In the genomic region with DNA sequence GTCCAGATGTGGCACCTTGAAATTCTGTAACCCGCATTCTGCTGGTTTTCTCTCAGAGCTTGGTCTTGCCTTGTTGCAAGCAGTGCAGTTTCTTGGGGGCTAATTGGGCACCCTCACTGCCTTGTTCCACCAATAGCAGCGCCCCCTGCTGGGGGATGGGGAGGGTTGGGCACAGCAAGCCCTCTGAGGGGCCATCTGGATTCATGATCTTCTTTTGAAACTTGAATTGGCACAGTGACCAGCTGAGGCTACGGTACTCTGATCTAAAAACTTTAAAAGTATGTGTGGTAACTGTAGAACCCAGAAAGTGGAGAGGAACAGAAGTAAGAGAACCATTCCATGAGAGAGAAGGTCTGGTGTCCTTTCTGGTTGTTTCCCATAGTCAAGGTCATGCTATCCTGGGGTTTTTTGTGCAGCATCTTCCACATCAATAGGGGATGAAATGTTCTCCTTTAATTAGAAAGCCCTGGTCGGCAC, we compare ENCODE assay signal across 1 cellular context.
TF ChIP-seq lines count a peak whose summit lies in the region.

No MANE protein-coding gene starts in this region.

TF ChIP-seq in K562, 482 proteins besides CTCF, POLR2A, EP300 and RAD21 (continued from another document and continues in another):
- TF ChIP-seq, protein P1, sequence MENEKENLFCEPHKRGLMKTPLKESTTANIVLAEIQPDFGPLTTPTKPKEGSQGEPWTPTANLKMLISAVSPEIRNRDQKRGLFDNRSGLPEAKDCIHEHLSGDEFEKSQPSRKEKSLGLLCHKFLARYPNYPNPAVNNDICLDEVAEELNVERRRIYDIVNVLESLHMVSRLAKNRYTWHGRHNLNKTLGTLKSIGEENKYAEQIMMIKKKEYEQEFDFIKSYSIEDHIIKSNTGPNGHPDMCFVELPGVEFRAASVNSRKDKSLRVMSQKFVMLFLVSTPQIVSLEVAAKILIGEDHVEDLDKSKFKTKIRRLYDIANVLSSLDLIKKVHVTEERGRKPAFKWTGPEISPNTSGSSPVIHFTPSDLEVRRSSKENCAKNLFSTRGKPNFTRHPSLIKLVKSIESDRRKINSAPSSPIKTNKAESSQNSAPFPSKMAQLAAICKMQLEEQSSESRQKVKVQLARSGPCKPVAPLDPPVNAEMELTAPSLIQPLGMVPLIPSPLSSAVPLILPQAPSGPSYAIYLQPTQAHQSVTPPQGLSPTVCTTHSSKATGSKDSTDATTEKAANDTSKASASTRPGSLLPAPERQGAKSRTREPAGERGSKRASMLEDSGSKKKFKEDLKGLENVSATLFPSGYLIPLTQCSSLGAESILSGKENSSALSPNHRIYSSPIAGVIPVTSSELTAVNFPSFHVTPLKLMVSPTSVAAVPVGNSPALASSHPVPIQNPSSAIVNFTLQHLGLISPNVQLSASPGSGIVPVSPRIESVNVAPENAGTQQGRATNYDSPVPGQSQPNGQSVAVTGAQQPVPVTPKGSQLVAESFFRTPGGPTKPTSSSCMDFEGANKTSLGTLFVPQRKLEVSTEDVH (IDR thresholded peaks at IDR 0.05; ENCODE audit: low read depth, partially characterized antibody) = peak; percentile 28
- TF ChIP-seq, protein P2, sequence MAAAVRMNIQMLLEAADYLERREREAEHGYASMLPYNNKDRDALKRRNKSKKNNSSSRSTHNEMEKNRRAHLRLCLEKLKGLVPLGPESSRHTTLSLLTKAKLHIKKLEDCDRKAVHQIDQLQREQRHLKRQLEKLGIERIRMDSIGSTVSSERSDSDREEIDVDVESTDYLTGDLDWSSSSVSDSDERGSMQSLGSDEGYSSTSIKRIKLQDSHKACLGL (CRISPR knock-in tag; IDR thresholded peaks at IDR 0.05; ENCODE audit: borderline replicate concordance, poor library complexity, severe bottlenecking) = no peak
- TF ChIP-seq KLF13 (tag; IDR thresholded peaks at IDR 0.05; ENCODE audit: borderline replicate concordance, low read depth) (no peak), BDP1 (IDR thresholded peaks at IDR 0.05; ENCODE audit: insufficient read depth, insufficient read length) (no peak), ZNF232 (CRISPR knock-in tag; IDR thresholded peaks at IDR 0.05) (no peak), SMAD2 (IDR thresholded peaks at IDR 0.05; ENCODE audit: low read depth, low read length) (no peak), E2F3 (CRISPR knock-in tag; IDR thresholded peaks at IDR 0.05) (no peak; the same call in 1 of the 2 replicates), CBX8 (IDR thresholded peaks at IDR 0.05; ENCODE audit: borderline replicate concordance, extremely low read depth, low read depth, low read length, poor library complexity, severe bottlenecking) (no peak), SIX5 (IDR thresholded peaks at IDR 0.05; ENCODE audit: borderline replicate concordance in 1 of 2, insufficient read depth in 1 of 2, low read depth in 1 of 2, low read length in 2 of 2) (0 out of 4 replicates have a peak, but pooled peaks of 1 of the 2 experiments have one; percentile 1), BACH1 (tag; IDR thresholded peaks at IDR 0.05) (no peak), STAT5A (IDR thresholded peaks at IDR 0.05; ENCODE audit: borderline replicate concordance, low read length) (no peak), WHSC1 (IDR thresholded peaks at IDR 0.05; ENCODE audit: low read length) (no peak), ZNF586 (CRISPR knock-in tag; conservative IDR thresholded peaks at IDR 0.05) (no peak), ZNF583 (CRISPR knock-in tag; IDR thresholded peaks at IDR 0.05) (0 out of 2 replicates have a peak, but pooled peaks have one; percentile 17), TRIM24 (IDR thresholded peaks at IDR 0.05) (no peak), L3MBTL2 (IDR thresholded peaks at IDR 0.05) (no peak), ZNF140 (CRISPR knock-in tag; IDR thresholded peaks at IDR 0.05) (0 out of 2 replicates have a peak, but pooled peaks have one; percentile 19), ZBTB7A (IDR thresholded peaks at IDR 0.05; ENCODE audit: borderline replicate concordance, control insufficient read depth, low read depth, low read length) (peak; percentile 46; the same call in 1 of the 2 replicates), FOXA1 (IDR thresholded peaks at IDR 0.05; ENCODE audit: borderline replicate concordance) (no peak), MXI1 (IDR thresholded peaks at IDR 0.05; ENCODE audit: low read depth, low read length) (no peak), OTX1 (CRISPR knock-in tag; IDR thresholded peaks at IDR 0.05) (peak; percentile 58; the same call in 1 of the 2 replicates), NCOA1 (IDR thresholded peaks at IDR 0.05; ENCODE audit: low read depth) (no peak), TGIF2 (CRISPR knock-in tag; IDR thresholded peaks at IDR 0.05) (no peak), XRCC3 (IDR thresholded peaks at IDR 0.05) (no peak), SIN3B (IDR thresholded peaks at IDR 0.05; ENCODE audit: low read depth) (no peak), TAF7 (tag; IDR thresholded peaks at IDR 0.05) (no peak), SMAD3 (CRISPR knock-in tag; conservative IDR thresholded peaks at IDR 0.05) (peak; percentile 73; the same call in 1 of the 2 replicates), PHB2 (IDR thresholded peaks at IDR 0.05; ENCODE audit: low read depth) (no peak)
- TF ChIP-seq, protein P3, sequence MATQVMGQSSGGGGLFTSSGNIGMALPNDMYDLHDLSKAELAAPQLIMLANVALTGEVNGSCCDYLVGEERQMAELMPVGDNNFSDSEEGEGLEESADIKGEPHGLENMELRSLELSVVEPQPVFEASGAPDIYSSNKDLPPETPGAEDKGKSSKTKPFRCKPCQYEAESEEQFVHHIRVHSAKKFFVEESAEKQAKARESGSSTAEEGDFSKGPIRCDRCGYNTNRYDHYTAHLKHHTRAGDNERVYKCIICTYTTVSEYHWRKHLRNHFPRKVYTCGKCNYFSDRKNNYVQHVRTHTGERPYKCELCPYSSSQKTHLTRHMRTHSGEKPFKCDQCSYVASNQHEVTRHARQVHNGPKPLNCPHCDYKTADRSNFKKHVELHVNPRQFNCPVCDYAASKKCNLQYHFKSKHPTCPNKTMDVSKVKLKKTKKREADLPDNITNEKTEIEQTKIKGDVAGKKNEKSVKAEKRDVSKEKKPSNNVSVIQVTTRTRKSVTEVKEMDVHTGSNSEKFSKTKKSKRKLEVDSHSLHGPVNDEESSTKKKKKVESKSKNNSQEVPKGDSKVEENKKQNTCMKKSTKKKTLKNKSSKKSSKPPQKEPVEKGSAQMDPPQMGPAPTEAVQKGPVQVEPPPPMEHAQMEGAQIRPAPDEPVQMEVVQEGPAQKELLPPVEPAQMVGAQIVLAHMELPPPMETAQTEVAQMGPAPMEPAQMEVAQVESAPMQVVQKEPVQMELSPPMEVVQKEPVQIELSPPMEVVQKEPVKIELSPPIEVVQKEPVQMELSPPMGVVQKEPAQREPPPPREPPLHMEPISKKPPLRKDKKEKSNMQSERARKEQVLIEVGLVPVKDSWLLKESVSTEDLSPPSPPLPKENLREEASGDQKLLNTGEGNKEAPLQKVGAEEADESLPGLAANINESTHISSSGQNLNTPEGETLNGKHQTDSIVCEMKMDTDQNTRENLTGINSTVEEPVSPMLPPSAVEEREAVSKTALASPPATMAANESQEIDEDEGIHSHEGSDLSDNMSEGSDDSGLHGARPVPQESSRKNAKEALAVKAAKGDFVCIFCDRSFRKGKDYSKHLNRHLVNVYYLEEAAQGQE (CRISPR knock-in tag; IDR thresholded peaks at IDR 0.05; ENCODE audit: low read depth) = no peak
- TF ChIP-seq, protein P4, sequence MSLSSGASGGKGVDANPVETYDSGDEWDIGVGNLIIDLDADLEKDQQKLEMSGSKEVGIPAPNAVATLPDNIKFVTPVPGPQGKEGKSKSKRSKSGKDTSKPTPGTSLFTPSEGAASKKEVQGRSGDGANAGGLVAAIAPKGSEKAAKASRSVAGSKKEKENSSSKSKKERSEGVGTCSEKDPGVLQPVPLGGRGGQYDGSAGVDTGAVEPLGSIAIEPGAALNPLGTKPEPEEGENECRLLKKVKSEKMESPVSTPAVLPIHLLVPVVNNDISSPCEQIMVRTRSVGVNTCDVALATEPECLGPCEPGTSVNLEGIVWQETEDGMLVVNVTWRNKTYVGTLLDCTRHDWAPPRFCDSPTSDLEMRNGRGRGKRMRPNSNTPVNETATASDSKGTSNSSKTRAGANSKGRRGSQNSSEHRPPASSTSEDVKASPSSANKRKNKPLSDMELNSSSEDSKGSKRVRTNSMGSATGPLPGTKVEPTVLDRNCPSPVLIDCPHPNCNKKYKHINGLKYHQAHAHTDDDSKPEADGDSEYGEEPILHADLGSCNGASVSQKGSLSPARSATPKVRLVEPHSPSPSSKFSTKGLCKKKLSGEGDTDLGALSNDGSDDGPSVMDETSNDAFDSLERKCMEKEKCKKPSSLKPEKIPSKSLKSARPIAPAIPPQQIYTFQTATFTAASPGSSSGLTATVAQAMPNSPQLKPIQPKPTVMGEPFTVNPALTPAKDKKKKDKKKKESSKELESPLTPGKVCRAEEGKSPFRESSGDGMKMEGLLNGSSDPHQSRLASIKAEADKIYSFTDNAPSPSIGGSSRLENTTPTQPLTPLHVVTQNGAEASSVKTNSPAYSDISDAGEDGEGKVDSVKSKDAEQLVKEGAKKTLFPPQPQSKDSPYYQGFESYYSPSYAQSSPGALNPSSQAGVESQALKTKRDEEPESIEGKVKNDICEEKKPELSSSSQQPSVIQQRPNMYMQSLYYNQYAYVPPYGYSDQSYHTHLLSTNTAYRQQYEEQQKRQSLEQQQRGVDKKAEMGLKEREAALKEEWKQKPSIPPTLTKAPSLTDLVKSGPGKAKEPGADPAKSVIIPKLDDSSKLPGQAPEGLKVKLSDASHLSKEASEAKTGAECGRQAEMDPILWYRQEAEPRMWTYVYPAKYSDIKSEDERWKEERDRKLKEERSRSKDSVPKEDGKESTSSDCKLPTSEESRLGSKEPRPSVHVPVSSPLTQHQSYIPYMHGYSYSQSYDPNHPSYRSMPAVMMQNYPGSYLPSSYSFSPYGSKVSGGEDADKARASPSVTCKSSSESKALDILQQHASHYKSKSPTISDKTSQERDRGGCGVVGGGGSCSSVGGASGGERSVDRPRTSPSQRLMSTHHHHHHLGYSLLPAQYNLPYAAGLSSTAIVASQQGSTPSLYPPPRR (CRISPR knock-in tag; IDR thresholded peaks at IDR 0.05; ENCODE audit: borderline replicate concordance) = no peak
- TF ChIP-seq, protein P5, sequence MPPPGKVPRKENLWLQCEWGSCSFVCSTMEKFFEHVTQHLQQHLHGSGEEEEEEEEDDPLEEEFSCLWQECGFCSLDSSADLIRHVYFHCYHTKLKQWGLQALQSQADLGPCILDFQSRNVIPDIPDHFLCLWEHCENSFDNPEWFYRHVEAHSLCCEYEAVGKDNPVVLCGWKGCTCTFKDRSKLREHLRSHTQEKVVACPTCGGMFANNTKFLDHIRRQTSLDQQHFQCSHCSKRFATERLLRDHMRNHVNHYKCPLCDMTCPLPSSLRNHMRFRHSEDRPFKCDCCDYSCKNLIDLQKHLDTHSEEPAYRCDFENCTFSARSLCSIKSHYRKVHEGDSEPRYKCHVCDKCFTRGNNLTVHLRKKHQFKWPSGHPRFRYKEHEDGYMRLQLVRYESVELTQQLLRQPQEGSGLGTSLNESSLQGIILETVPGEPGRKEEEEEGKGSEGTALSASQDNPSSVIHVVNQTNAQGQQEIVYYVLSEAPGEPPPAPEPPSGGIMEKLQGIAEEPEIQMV (tag; conservative IDR thresholded peaks at IDR 0.05; ENCODE audit: low read depth) = no peak
- TF ChIP-seq, protein P6, sequence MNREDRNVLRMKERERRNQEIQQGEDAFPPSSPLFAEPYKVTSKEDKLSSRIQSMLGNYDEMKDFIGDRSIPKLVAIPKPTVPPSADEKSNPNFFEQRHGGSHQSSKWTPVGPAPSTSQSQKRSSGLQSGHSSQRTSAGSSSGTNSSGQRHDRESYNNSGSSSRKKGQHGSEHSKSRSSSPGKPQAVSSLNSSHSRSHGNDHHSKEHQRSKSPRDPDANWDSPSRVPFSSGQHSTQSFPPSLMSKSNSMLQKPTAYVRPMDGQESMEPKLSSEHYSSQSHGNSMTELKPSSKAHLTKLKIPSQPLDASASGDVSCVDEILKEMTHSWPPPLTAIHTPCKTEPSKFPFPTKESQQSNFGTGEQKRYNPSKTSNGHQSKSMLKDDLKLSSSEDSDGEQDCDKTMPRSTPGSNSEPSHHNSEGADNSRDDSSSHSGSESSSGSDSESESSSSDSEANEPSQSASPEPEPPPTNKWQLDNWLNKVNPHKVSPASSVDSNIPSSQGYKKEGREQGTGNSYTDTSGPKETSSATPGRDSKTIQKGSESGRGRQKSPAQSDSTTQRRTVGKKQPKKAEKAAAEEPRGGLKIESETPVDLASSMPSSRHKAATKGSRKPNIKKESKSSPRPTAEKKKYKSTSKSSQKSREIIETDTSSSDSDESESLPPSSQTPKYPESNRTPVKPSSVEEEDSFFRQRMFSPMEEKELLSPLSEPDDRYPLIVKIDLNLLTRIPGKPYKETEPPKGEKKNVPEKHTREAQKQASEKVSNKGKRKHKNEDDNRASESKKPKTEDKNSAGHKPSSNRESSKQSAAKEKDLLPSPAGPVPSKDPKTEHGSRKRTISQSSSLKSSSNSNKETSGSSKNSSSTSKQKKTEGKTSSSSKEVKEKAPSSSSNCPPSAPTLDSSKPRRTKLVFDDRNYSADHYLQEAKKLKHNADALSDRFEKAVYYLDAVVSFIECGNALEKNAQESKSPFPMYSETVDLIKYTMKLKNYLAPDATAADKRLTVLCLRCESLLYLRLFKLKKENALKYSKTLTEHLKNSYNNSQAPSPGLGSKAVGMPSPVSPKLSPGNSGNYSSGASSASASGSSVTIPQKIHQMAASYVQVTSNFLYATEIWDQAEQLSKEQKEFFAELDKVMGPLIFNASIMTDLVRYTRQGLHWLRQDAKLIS (CRISPR knock-in tag; IDR thresholded peaks at IDR 0.05) = no peak
- TF ChIP-seq, protein P7, sequence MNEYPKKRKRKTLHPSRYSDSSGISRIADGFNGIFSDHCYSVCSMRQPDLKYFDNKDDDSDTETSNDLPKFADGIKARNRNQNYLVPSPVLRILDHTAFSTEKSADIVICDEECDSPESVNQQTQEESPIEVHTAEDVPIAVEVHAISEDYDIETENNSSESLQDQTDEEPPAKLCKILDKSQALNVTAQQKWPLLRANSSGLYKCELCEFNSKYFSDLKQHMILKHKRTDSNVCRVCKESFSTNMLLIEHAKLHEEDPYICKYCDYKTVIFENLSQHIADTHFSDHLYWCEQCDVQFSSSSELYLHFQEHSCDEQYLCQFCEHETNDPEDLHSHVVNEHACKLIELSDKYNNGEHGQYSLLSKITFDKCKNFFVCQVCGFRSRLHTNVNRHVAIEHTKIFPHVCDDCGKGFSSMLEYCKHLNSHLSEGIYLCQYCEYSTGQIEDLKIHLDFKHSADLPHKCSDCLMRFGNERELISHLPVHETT (CRISPR knock-in tag; conservative IDR thresholded peaks at IDR 0.05 in 1 of 2, IDR thresholded peaks at IDR 0.05 in 1 of 2) = no peak
- TF ChIP-seq, protein P8, sequence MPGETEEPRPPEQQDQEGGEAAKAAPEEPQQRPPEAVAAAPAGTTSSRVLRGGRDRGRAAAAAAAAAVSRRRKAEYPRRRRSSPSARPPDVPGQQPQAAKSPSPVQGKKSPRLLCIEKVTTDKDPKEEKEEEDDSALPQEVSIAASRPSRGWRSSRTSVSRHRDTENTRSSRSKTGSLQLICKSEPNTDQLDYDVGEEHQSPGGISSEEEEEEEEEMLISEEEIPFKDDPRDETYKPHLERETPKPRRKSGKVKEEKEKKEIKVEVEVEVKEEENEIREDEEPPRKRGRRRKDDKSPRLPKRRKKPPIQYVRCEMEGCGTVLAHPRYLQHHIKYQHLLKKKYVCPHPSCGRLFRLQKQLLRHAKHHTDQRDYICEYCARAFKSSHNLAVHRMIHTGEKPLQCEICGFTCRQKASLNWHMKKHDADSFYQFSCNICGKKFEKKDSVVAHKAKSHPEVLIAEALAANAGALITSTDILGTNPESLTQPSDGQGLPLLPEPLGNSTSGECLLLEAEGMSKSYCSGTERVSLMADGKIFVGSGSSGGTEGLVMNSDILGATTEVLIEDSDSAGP (CRISPR knock-in tag; IDR thresholded peaks at IDR 0.05) = no peak
- TF ChIP-seq, protein P9, sequence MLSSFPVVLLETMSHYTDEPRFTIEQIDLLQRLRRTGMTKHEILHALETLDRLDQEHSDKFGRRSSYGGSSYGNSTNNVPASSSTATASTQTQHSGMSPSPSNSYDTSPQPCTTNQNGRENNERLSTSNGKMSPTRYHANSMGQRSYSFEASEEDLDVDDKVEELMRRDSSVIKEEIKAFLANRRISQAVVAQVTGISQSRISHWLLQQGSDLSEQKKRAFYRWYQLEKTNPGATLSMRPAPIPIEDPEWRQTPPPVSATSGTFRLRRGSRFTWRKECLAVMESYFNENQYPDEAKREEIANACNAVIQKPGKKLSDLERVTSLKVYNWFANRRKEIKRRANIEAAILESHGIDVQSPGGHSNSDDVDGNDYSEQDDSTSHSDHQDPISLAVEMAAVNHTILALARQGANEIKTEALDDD (IDR thresholded peaks at IDR 0.05) = no peak
